In genomic region chr15:68504721-68505090, GRCh38 we compare ENCODE assay signal across 19 cellular contexts.
DNase-seq lines count a peak whose midpoint lies in the region; ATAC-seq and TF ChIP-seq lines count a peak whose summit lies in the region.
"Had no signal": no experiment of that assay in that cellular context is flagged by ENCODE, and none has a peak within 500 bp of the region (broad histone marks: within the 10 kb centered on the region; RNA-seq: fewer than 3 reads in every experiment).

No MANE protein-coding gene starts in this region.

- H3K36me3 Mint-ChIP-seq in activated naive CD4-positive, alpha-beta T cell treated with anti-CD3 and anti-CD28 coated beads, Interleukin-2, amount 10 ng/mL, durations not matched to agents 7 days and 5 days = no peaks in the 10 kb centered on the region

- H3K4me2 ChIP-seq in skeletal muscle satellite cell (ENCODE audit: low read length) = peak overlapping the region; percentile 56

- peak overlapping the region; percentile 13 for H3K4me3 Mint-ChIP-seq in activated naive CD4-positive, alpha-beta T cell treated with anti-CD3 and anti-CD28 coated beads, Interleukin-2, amount 10 ng/mL, durations not matched to agents 7 days and 5 days
- H3K4me3 Mint-ChIP-seq: T-helper 1 cell treated with Interleukin-12 subunit alpha and Interleukin-12 subunit beta and Interleukin-4 antibody, amounts not matched to agents 30 μg/mL and 1 μg/mL, for 36 hours had no signal

- intact Hi-C loops in psoas muscle (cut with DNase I) = no loop called here

- peaks cover 33% of the 10 kb centered on the region for H3K27me3 Mint-ChIP-seq in activated naive CD4-positive, alpha-beta T cell treated with anti-CD3 and anti-CD28 coated beads, Interleukin-2, amount 10 ng/mL, durations not matched to agents 7 days and 5 days

- H3K27ac Mint-ChIP-seq in activated naive CD4-positive, alpha-beta T cell treated with anti-CD3 and anti-CD28 coated beads, Interleukin-2, amount 10 ng/mL, durations not matched to agents 7 days and 5 days = no peak overlapping the region
- H3K27ac Mint-ChIP-seq: T-helper 1 cell treated with Interleukin-12 subunit alpha and Interleukin-12 subunit beta and Interleukin-4 antibody, amounts not matched to agents 30 μg/mL and 1 μg/mL, for 36 hours had no signal

- 29 to 34% (median 33%) methylated on average over 8 of the region's 8 CpGs for WGBS in psoas muscle, 3 donors

- peak overlapping the region; percentile 44 for H3K9ac ChIP-seq in skeletal muscle satellite cell (ENCODE audit: low read depth, low read length)

- peaks cover 30% of the 10 kb centered on the region for H3K27me3 ChIP-seq in skeletal muscle satellite cell (ENCODE audit: control insufficient read depth, insufficient read depth, low read length)
- peaks cover 0 to 12% (median 2%) of the 10 kb centered on the region in 3 donors for H3K27me3 ChIP-seq in psoas muscle (ENCODE audit: insufficient read depth in 3 of 3, low read length in 2 of 3)
- H3K27me3 ChIP-seq: gastrocnemius medialis, upper lobe of right lung had no signal

- H3K4me1 Mint-ChIP-seq in activated naive CD4-positive, alpha-beta T cell treated with anti-CD3 and anti-CD28 coated beads, Interleukin-2, amount 10 ng/mL, durations not matched to agents 7 days and 5 days = peaks cover 7% of the 10 kb centered on the region

- TF ChIP-seq CTCF in psoas muscle (IDR thresholded peaks at IDR 0.05) = no peak

- CTCF ChIA-PET in activated naive CD4-positive, alpha-beta T cell treated with anti-CD3 and anti-CD28 coated beads, Interleukin-2, amount 10 ng/mL, durations not matched to agents 7 days and 5 days (lab: Charles Lee) = no interaction called here

- no peaks in the 10 kb centered on the region for H3K9me3 Mint-ChIP-seq in activated naive CD4-positive, alpha-beta T cell treated with anti-CD3 and anti-CD28 coated beads, Interleukin-2, amount 10 ng/mL, durations not matched to agents 7 days and 5 days
- H3K9me3 Mint-ChIP-seq: T-helper 1 cell treated with Interleukin-12 subunit alpha and Interleukin-12 subunit beta and Interleukin-4 antibody, amounts not matched to agents 30 μg/mL and 1 μg/mL, for 36 hours had no signal

- no peak for ATAC-seq in psoas muscle
- ATAC-seq: gastrocnemius medialis, upper lobe of right lung had no signal

- H3K27ac ChIP-seq in psoas muscle = no peak overlapping the region
- H3K27ac ChIP-seq: gastrocnemius medialis, upper lobe of right lung had no signal

- H3K4me3 ChIP-seq in skeletal muscle satellite cell (ENCODE audit: low read length) (peak overlapping the region; percentile 25), psoas muscle (no peak overlapping the region)
- H3K4me3 ChIP-seq: gastrocnemius medialis, upper lobe of right lung had no signal

- H3K4me1 ChIP-seq in skeletal muscle satellite cell (ENCODE audit: control insufficient read depth, insufficient read depth, low read length) = peaks cover 18% of the 10 kb centered on the region
- H3K4me1 ChIP-seq in psoas muscle = no peaks in the 10 kb centered on the region
- H3K4me1 ChIP-seq: gastrocnemius medialis, upper lobe of right lung had no signal

- no peaks in the 10 kb centered on the region for H3K9me3 ChIP-seq in skeletal muscle satellite cell (replicated peaks; ENCODE audit: low read length)
- no peaks in the 10 kb centered on the region for H3K9me3 ChIP-seq in psoas muscle
- H3K9me3 ChIP-seq: gastrocnemius medialis, upper lobe of right lung had no signal

- H3K36me3 ChIP-seq in skeletal muscle satellite cell (ENCODE audit: insufficient read depth, low read length) = no peaks in the 10 kb centered on the region
- no peaks in the 10 kb centered on the region for H3K36me3 ChIP-seq in psoas muscle (ENCODE audit: insufficient read depth in 1 of 2, low read depth in 1 of 2)
- H3K36me3 ChIP-seq: gastrocnemius medialis, upper lobe of right lung had no signal

- no peak for DNase-seq in activated naive CD4-positive, alpha-beta T cell treated with anti-CD3 and anti-CD28 coated beads, Interleukin-2, amount 10 ng/mL, durations not matched to agents 7 days and 5 days
- DNase-seq in activated naive CD4-positive, alpha-beta T cell (lab: John Stamatoyannopoulos, UW) = no peak
- peak; percentile 1 for DNase-seq in NCI-H2227 treated with DMSO at 0.1 percent for 48 hours (lab: John Stamatoyannopoulos, UW)
- peak; percentile 18 for DNase-seq in glomerular visceral epithelial cell (ENCODE audit: extremely low spot score)
- no peak for DNase-seq in AG08395 (ENCODE audit: low spot score)
- no peak for DNase-seq in psoas muscle
- no peak for DNase-seq in KG1 (lab: John Stamatoyannopoulos, UW)
- DNase-seq: central memory CD4-positive, alpha-beta T cell; gastrocnemius medialis; GOT3; NCI-H1092; NCI-H774; occipital lobe; RPMI8226; small intestine; stimulated activated naive CD4-positive, alpha-beta T cell; upper lobe of right lung had no signal

Comparison
In these comparisons a context has a peak if more than half of its experiments do, and no peak if none do; other contexts are left out.
1. DNase-seq: peak in NCI-H2227 treated with DMSO at 0.1 percent for 48 hours (single experiment) and glomerular visceral epithelial cell (single experiment); none in activated naive CD4-positive, alpha-beta T cell treated with anti-CD3 and anti-CD28 coated beads, Interleukin-2, amount 10 ng/mL, durations not matched to agents 7 days and 5 days (single experiment), activated naive CD4-positive, alpha-beta T cell (0 of 4), AG08395 (single experiment), psoas muscle (0 of 2) and KG1 (single experiment).